In the genomic region with DNA sequence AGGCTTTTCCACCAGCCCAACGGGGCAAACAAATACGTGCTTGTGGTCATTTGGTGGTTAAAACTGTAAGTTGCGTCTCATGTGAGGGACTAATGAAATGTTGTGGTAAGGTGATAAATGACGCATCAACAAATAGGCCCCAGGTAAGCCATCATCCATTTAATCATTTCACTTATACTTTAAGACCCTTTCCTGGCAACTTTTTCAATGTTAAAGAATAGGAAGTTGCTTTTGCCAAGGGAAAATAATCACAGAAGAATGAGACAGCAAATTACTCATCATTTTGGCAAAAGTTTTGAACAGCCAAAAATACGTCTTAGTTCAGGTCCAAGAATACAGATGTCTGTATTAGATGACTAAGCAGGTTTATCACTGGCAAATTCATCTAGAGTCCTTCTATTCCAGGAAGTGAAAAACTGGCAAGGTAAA, we compare ENCODE assay signal across 14 cellular contexts.
DNase-seq lines count a peak whose midpoint lies in the region; ATAC-seq and TF ChIP-seq lines count a peak whose summit lies in the region.
"Had no signal": no experiment of that assay in that cellular context is flagged by ENCODE, and none has a peak within 500 bp of the region (broad histone marks: within the 10 kb centered on the region; RNA-seq: fewer than 3 reads in every experiment).

No MANE protein-coding gene starts in this region.

- no peak for ATAC-seq in GM19351 (IDR thresholded peaks at IDR 0.05; ENCODE audit: unreplicated experiment)

- DNase-seq in AG09319 (ENCODE audit: extremely low read depth, low read depth) (peak; percentile 30), LHCN-M2 (ENCODE audit: low read depth) (peak; percentile 83), astrocyte of the spinal cord (ENCODE audit: low read depth, low spot score) (peak; percentile 78), inferior parietal cortex (ENCODE audit: extremely low spot score) (peak; percentile 30), mucosa of gallbladder (ENCODE audit: low spot score) (no peak), NCI-H510A treated with DMSO at 0.1 percent for 48 hours (lab: John Stamatoyannopoulos, UW) (no peak)
- no peak for DNase-seq in stimulated activated CD4-positive, alpha-beta T cell treated with anti-CD3 and anti-CD28 coated beads, Interleukin-2, amount 100 ng/mL, for 48 hours
- DNase-seq: activated CD4-positive, CD25-positive, alpha-beta regulatory T cell; activated CD8-positive, alpha-beta memory T cell treated with anti-CD3 and anti-CD28 coated beads, Interleukin-2, amount 50 U/mL, for 48 hours; Kasumi-1; NCI-H2029 treated with DMSO at 0.1 percent for 48 hours; NK-92 treated with Interleukin-12 subunit alpha and Interleukin-12 subunit beta, amount 100 ng/mL, for 24 hours had no signal

- no peak overlapping the region for H3K4me3 ChIP-seq in astrocyte of the spinal cord (ENCODE audit: low read depth, low read length)
- H3K4me3 ChIP-seq: tibial nerve had no signal

- in situ Hi-C loops in astrocyte of the spinal cord (cut with HindIII; ENCODE audit: low sequenced_read_pairs), result no loop called here

- TF ChIP-seq CTCF in AG09319 (IDR thresholded peaks at IDR 0.05; ENCODE audit: low read depth, low read length), result no peak
- no peak for TF ChIP-seq CTCF in astrocyte of the spinal cord (IDR thresholded peaks at IDR 0.05; ENCODE audit: low read depth, low read length)

Comparison
In these comparisons a context has a peak if more than half of its experiments do, and no peak if none do; other contexts are left out.
1. DNase-seq: peak in AG09319 (single experiment), LHCN-M2 (single experiment), astrocyte of the spinal cord (single experiment) and inferior parietal cortex (single experiment); none in stimulated activated CD4-positive, alpha-beta T cell treated with anti-CD3 and anti-CD28 coated beads, Interleukin-2, amount 100 ng/mL, for 48 hours (0 of 2), mucosa of gallbladder (single experiment) and NCI-H510A treated with DMSO at 0.1 percent for 48 hours (single experiment).